ENCODE assay signal across 8 cellular contexts in genomic region chr12:124744659-124745467, GRCh38.
DNase-seq lines count a peak whose midpoint lies in the region; ATAC-seq, FAIRE-seq and TF ChIP-seq lines count a peak whose summit lies in the region.

No MANE protein-coding gene starts in this region.

- WGBS in mammary epithelial cell (ENCODE audit: low coverage, missing lambda C conversion rate), result 97% methylated on average over 10 of the region's 15 CpGs

- H3K36me3 ChIP-seq in mammary epithelial cell (ENCODE audit: insufficient read depth, low read length), result no peaks in the 10 kb centered on the region

- TF ChIP-seq CTCF in mammary epithelial cell (conservative IDR thresholded peaks at IDR 0.05 in 1 of 2, IDR thresholded peaks at IDR 0.05 in 1 of 2; ENCODE audit: extremely low read depth in 1 of 2, insufficient read depth in 1 of 2, low read depth in 1 of 2, low read length in 2 of 2), result no peak

- BruUV-seq in mammary epithelial cell (replicated peaks; lab: Mats Ljungman, UMichigan), result no TSS peak

- CTCF ChIA-PET in mammary epithelial cell (lab: Charles Lee; ENCODE audit: low non-redundant PET), result no interaction called here

- in situ Hi-C loops in mammary epithelial cell (cut with MboI; ENCODE audit: low sequenced_read_pairs in 2 of 2), result loop anchor here in 1 of 2 donors (10.0 kb wide), 1 partner anchor 170 kb away; no protein-coding TSS in a partner anchor

- intact Hi-C loops in mammary epithelial cell (cut with micrococcal nuclease), result loop anchor here (5.0 kb wide), 1 partner anchor 123 kb away; no protein-coding TSS in a partner anchor

- no peaks in the 10 kb centered on the region for H3K27me3 ChIP-seq in mammary epithelial cell (ENCODE audit: insufficient read depth, low read length)

- dilution Hi-C loops in mammary epithelial cell (cut with HindIII; ENCODE audit: low sequenced_read_pairs), result no loop called here

- no peak overlapping the region for H3K27ac ChIP-seq in mammary epithelial cell (ENCODE audit: insufficient read depth, low read depth, low read length)

- H3K9me3 ChIP-seq in mammary epithelial cell (replicated peaks; ENCODE audit: insufficient read depth, low read length), result no peaks in the 10 kb centered on the region

- no peak overlapping the region for H3K4me3 ChIP-seq in mammary epithelial cell (replicated peaks in 1 of 3; ENCODE audit: insufficient read depth in 1 of 3, low read depth in 2 of 3, low read length in 3 of 3)

- no peaks in the 10 kb centered on the region for H4K20me1 ChIP-seq in mammary epithelial cell (ENCODE audit: insufficient read depth, low read length)

- DNase-seq in A172 (ENCODE audit: low spot score) (peak; percentile 63), GM19239 (ENCODE audit: insufficient read length, low spot score) (peak; percentile 58), RKO (ENCODE audit: low spot score) (peak; percentile 33), iPS-NIHi11 (ENCODE audit: low spot score) (peak; percentile 88), NCI-H187 treated with DMSO at 0.1 percent for 48 hours (lab: John Stamatoyannopoulos, UW) (no peak), putamen (ENCODE audit: low spot score) (no peak), mammary epithelial cell (no peak)

- H3K9ac ChIP-seq in mammary epithelial cell (ENCODE audit: insufficient read depth, low read length), result no peak overlapping the region

- no peak for ATAC-seq in GM19324 (IDR thresholded peaks at IDR 0.05; ENCODE audit: low FRiP score, unreplicated experiment)

- H2AFZ ChIP-seq in mammary epithelial cell (ENCODE audit: low read depth, low read length), result no peak overlapping the region

- H3K79me2 ChIP-seq in mammary epithelial cell (ENCODE audit: insufficient read depth, low read length), result no peaks in the 10 kb centered on the region

- H3K4me2 ChIP-seq in mammary epithelial cell (ENCODE audit: insufficient read depth, low read depth, low read length), result no peak overlapping the region

- FAIRE-seq in GM19239 (lab: Jason Lieb, UNC), result peak; percentile 58

- H3K4me1 ChIP-seq in mammary epithelial cell (ENCODE audit: insufficient read depth, low read length), result peaks cover 29% of the 10 kb centered on the region

Comparison
In these comparisons a context has a peak if more than half of its experiments do, and no peak if none do; other contexts are left out.
1. DNase-seq: peak in A172 (single experiment), GM19239 (single experiment), RKO (single experiment) and iPS-NIHi11 (single experiment); none in NCI-H187 treated with DMSO at 0.1 percent for 48 hours (single experiment), putamen (single experiment) and mammary epithelial cell (single experiment).